In genomic region chr6:44041461-44042260, GRCh38 we compare ENCODE assay signal across 9 cellular contexts.
DNase-seq lines count a peak whose midpoint lies in the region; TF ChIP-seq lines count a peak whose summit lies in the region.
"Had no signal": no experiment of that assay in that cellular context is flagged by ENCODE, and none has a peak within 500 bp of the region (broad histone marks: within the 10 kb centered on the region; RNA-seq: fewer than 3 reads in every experiment).

No MANE protein-coding gene starts in this region.

- H3K79me1 ChIP-seq in mesenchymal stem cell (replicated peaks; ENCODE audit: low read length, poor library complexity, severe bottlenecking) = no peaks in the 10 kb centered on the region

- no peaks in the 10 kb centered on the region for H3K9me3 ChIP-seq in breast epithelium
- no peaks in the 10 kb centered on the region for H3K9me3 ChIP-seq in mesenchymal stem cell (ENCODE audit: control insufficient read depth, low read length)

- no peaks in the 10 kb centered on the region for H3K27me3 ChIP-seq in breast epithelium
- no peaks in the 10 kb centered on the region for H3K27me3 ChIP-seq in mesenchymal stem cell (ENCODE audit: control insufficient read depth in 1 of 2, insufficient read depth in 1 of 2, low read length in 2 of 2)

- H3K4ac ChIP-seq in mesenchymal stem cell (ENCODE audit: low read depth in 1 of 2, low read length in 2 of 2) = peak overlapping the region; percentile 52 to 98

- WGBS in mesenchymal stem cell = 6% methylated on average over 10 of the region's 10 CpGs

- H2AK5ac ChIP-seq in mesenchymal stem cell (ENCODE audit: low read length, severe bottlenecking) = peak overlapping the region; percentile 84

- H4K8ac ChIP-seq in mesenchymal stem cell (ENCODE audit: low read length) = peak overlapping the region; percentile 93

- peaks cover 9 to 36% of the 10 kb centered on the region in 2 donors for H3K4me1 ChIP-seq in breast epithelium
- peaks cover 49% of the 10 kb centered on the region for H3K4me1 ChIP-seq in mesenchymal stem cell (ENCODE audit: control insufficient read depth, insufficient read depth, low read depth, low read length)

- peak overlapping the region; percentile 97 for H2BK120ac ChIP-seq in mesenchymal stem cell (ENCODE audit: low read depth, low read length)

- peak overlapping the region; percentile 86 for H4K91ac ChIP-seq in mesenchymal stem cell (ENCODE audit: low read length)

- H2BK5ac ChIP-seq in mesenchymal stem cell (ENCODE audit: low read depth, low read length, poor library complexity, severe bottlenecking) = peak overlapping the region; percentile 21

- no peaks in the 10 kb centered on the region for H3K36me3 ChIP-seq in breast epithelium
- H3K36me3 ChIP-seq in mesenchymal stem cell (ENCODE audit: control insufficient read depth in 1 of 2, insufficient read depth in 2 of 2, low read depth in 1 of 2, low read length in 2 of 2) = no peaks in the 10 kb centered on the region

- H3K4me3 ChIP-seq in Jurkat, Clone E6-1 (ENCODE audit: low read length) = no peak overlapping the region
- H3K4me3 ChIP-seq in breast epithelium = no peak overlapping the region
- no peak overlapping the region for H3K4me3 ChIP-seq in mesenchymal stem cell (ENCODE audit: insufficient read depth in 1 of 2, low read depth in 1 of 2, low read length in 2 of 2)
- H3K4me3 ChIP-seq in coronary artery = no peak overlapping the region

- TF ChIP-seq CTCF in breast epithelium (IDR thresholded peaks at IDR 0.05) (no peak), coronary artery (IDR thresholded peaks at IDR 0.05) (no peak)

- peak overlapping the region; percentile 77 to 85 for H3K18ac ChIP-seq in mesenchymal stem cell (ENCODE audit: low read depth in 1 of 2, low read length in 2 of 2)

- H3K9ac ChIP-seq in mesenchymal stem cell (ENCODE audit: low read length) = peak overlapping the region; percentile 75

- peak overlapping the region in 1 of 2 experiments; percentile 1 for H3K23ac ChIP-seq in mesenchymal stem cell (ENCODE audit: low read length in 2 of 2)

- H3K14ac ChIP-seq in mesenchymal stem cell (ENCODE audit: low read length in 2 of 2) = no peak overlapping the region

- DNase-seq in AG08395 (ENCODE audit: low spot score) (peak; percentile 95), breast epithelium (ENCODE audit: low spot score in 2 of 2) (peak in 1 of 2 donors; percentile 76), mesenchymal stem cell (peak; percentile 99), NCI-H2196 treated with DMSO at 0.1 percent for 48 hours (lab: John Stamatoyannopoulos, UW; ENCODE audit: unreplicated experiment) (no peak), NOMO-1 treated with dmso at 0.1 percent for 144 hours (lab: John Stamatoyannopoulos, UW; ENCODE audit: unreplicated experiment) (no peak), coronary artery (ENCODE audit: low spot score) (no peak), GM19238 (ENCODE audit: insufficient read length, low spot score) (no peak)
- DNase-seq in Jurkat, Clone E6-1 (ENCODE audit: low read depth, low spot score) = peak; percentile 27
- DNase-seq: NCI-H510A treated with DMSO at 0.1 percent for 48 hours had no signal

- H3K4me2 ChIP-seq in mesenchymal stem cell (ENCODE audit: low read length, poor library complexity, severe bottlenecking) = peak overlapping the region; percentile 10

- peak overlapping the region; percentile 88 to 90 for H2BK12ac ChIP-seq in mesenchymal stem cell (ENCODE audit: low read length in 2 of 2)

- intact Hi-C loops in breast epithelium (cut with DNase I; ENCODE audit: low total_unique reads) = no loop called here

- peak overlapping the region; percentile 71 for H2BK15ac ChIP-seq in mesenchymal stem cell (ENCODE audit: low read depth, poor library complexity, severe bottlenecking)

- H3K27ac ChIP-seq in breast epithelium (peak overlapping the region; percentile 79 to 80), mesenchymal stem cell (ENCODE audit: low read length, poor library complexity, severe bottlenecking) (peak overlapping the region; percentile 87), coronary artery (no peak overlapping the region)

- no peak for TF ChIP-seq POLR2A in breast epithelium (IDR thresholded peaks at IDR 0.05)

- no peak overlapping the region for H2AFZ ChIP-seq in mesenchymal stem cell (ENCODE audit: low read depth, low read length)

Comparison
In these comparisons a context has a peak if more than half of its experiments do, and no peak if none do; other contexts are left out.
1. DNase-seq: peak in AG08395 (single experiment), Jurkat, Clone E6-1 (single experiment) and mesenchymal stem cell (single experiment); none in NCI-H2196 treated with DMSO at 0.1 percent for 48 hours (single experiment), NOMO-1 treated with dmso at 0.1 percent for 144 hours (single experiment), coronary artery (single experiment) and GM19238 (single experiment).
2. H3K27ac ChIP-seq: peak in breast epithelium (2 of 2) and mesenchymal stem cell (single experiment); none in coronary artery (0 of 2).